Comparison of ENCODE assay signal across 8 cellular contexts in genomic region chr17:39235555-39236221, GRCh38. TPM values are rescaled to one million over a fixed set of nuclear protein-coding genes. Genes with fewer than 3 reads are reported as not detected.
DNase-seq lines count a peak whose midpoint lies in the region; ATAC-seq and TF ChIP-seq lines count a peak whose summit lies in the region.

No MANE protein-coding gene starts in this region.

- H3K27me3 ChIP-seq in smooth muscle cell (ENCODE audit: low read depth): peaks cover 8% of the 10 kb centered on the region

- H3K4me3 Mint-ChIP-seq in activated CD8-positive, alpha-beta T cell treated with anti-CD3 and anti-CD28 coated beads for 36 hours: no peak overlapping the region

- H3K9me3 ChIP-seq in smooth muscle cell (replicated peaks; ENCODE audit: low read depth): no peaks in the 10 kb centered on the region

- H3K79me2 ChIP-seq in smooth muscle cell (ENCODE audit: low read depth): no peaks in the 10 kb centered on the region

- no peak overlapping the region for H3K27ac ChIP-seq in smooth muscle cell (ENCODE audit: low read depth)

- no peak overlapping the region for H3K27ac Mint-ChIP-seq in activated CD8-positive, alpha-beta T cell treated with anti-CD3 and anti-CD28 coated beads for 36 hours

- intact Hi-C loops in activated CD8-positive, alpha-beta T cell treated with anti-CD3 and anti-CD28 coated beads for 36 hours (cut with micrococcal nuclease): no loop called here

- H3K36me3 Mint-ChIP-seq in activated CD8-positive, alpha-beta T cell treated with anti-CD3 and anti-CD28 coated beads for 36 hours (ENCODE audit: low read depth): no peaks in the 10 kb centered on the region

- peaks cover 8% of the 10 kb centered on the region for H3K4me1 ChIP-seq in smooth muscle cell (ENCODE audit: low read depth)

- peaks cover 35% of the 10 kb centered on the region for H3K4me1 Mint-ChIP-seq in activated CD8-positive, alpha-beta T cell treated with anti-CD3 and anti-CD28 coated beads for 36 hours (ENCODE audit: low read depth)

- H3K27me3 Mint-ChIP-seq in activated CD8-positive, alpha-beta T cell treated with anti-CD3 and anti-CD28 coated beads for 36 hours: peaks cover 2% of the 10 kb centered on the region

- no peaks in the 10 kb centered on the region for H3K36me3 ChIP-seq in smooth muscle cell (ENCODE audit: low read depth)

- H3F3A ChIP-seq in smooth muscle cell (ENCODE audit: low read depth): no peaks in the 10 kb centered on the region

- H3K9ac ChIP-seq in smooth muscle cell (ENCODE audit: low read depth): no peak overlapping the region

- WGBS in smooth muscle cell (ENCODE audit: low lambda C conversion rate): 43% methylated on average over 16 of the region's 16 CpGs

- H3K4me3 ChIP-seq in HFF-Myc (replicated peaks; ENCODE audit: low read depth, low read length) (no peak overlapping the region), fibroblast of villous mesenchyme (ENCODE audit: low read depth, low read length) (no peak overlapping the region), smooth muscle cell (no peak overlapping the region)

- no peaks in the 10 kb centered on the region for H4K20me1 ChIP-seq in smooth muscle cell (ENCODE audit: low read depth)

- H3K9me3 Mint-ChIP-seq in activated CD8-positive, alpha-beta T cell treated with anti-CD3 and anti-CD28 coated beads for 36 hours: no peaks in the 10 kb centered on the region

- POLR2A ChIA-PET in activated CD8-positive, alpha-beta T cell treated with anti-CD3 and anti-CD28 coated beads for 36 hours (lab: Charles Lee): interaction anchor here (0.7 to 5.7 kb wide), 6 partner anchors 9 to 168 kb away, joined by 3 to 39 read pairs (median 6); partner anchors contain the start of gene RPL19

- no peak overlapping the region for H2AFZ ChIP-seq in smooth muscle cell (ENCODE audit: low read depth)

- peak; percentile 77 for ATAC-seq in activated CD8-positive, alpha-beta T cell treated with anti-CD3 and anti-CD28 coated beads for 36 hours
- ATAC-seq in GM19395 (IDR thresholded peaks at IDR 0.05; ENCODE audit: unreplicated experiment) (no peak), HG02973 (IDR thresholded peaks at IDR 0.05; ENCODE audit: unreplicated experiment) (no peak)

- DNase-seq in DMS 273 treated with DMSO at 0.1 percent for 48 hours (lab: John Stamatoyannopoulos, UW) (peak; percentile 96), HFF-Myc (ENCODE audit: extremely low read depth, low read depth) (peak; percentile 39), NCI-H524 (lab: John Stamatoyannopoulos, UW) (peak; percentile 96 to 99), fibroblast of villous mesenchyme (ENCODE audit: low read depth) (peak; percentile 58), smooth muscle cell (lab: John Stamatoyannopoulos, UW; ENCODE audit: unreplicated experiment) (no peak)
- DNase-seq in activated CD8-positive, alpha-beta T cell treated with anti-CD3 and anti-CD28 coated beads for 36 hours: peak; percentile 80

- TF ChIP-seq CTCF in HFF-Myc (IDR thresholded peaks at IDR 0.05; ENCODE audit: low read depth, low read length, missing control alignments): peak; percentile 91
- TF ChIP-seq CTCF in activated CD8-positive, alpha-beta T cell treated with anti-CD3 and anti-CD28 coated beads for 36 hours (IDR thresholded peaks at IDR 0.05): peak; percentile 83
- peak; percentile 81 for TF ChIP-seq CTCF in fibroblast of villous mesenchyme (IDR thresholded peaks at IDR 0.05; ENCODE audit: insufficient read depth, low read depth, low read length)
- peak; percentile 56 for TF ChIP-seq CTCF in smooth muscle cell (IDR thresholded peaks at IDR 0.05; ENCODE audit: borderline replicate concordance, insufficient read depth, poor library complexity, severe bottlenecking)

- CTCF ChIA-PET in activated CD8-positive, alpha-beta T cell treated with anti-CD3 and anti-CD28 coated beads for 36 hours (lab: Charles Lee): interaction anchor here (0.6 to 10.9 kb wide), 29 partner anchors 11 to 258 kb away, joined by 3 to 516 read pairs (median 4); partner anchors contain the start of genes MED1 and RPL19

- no peak overlapping the region for H3K4me2 ChIP-seq in smooth muscle cell

RNA-seq across cellular contexts. Expression of gene STAC2, which starts 9.9 kb away (rescaled TPM):
- under 1 TPM; 0.47 to 0.56 TPM for total RNA-seq in activated CD8-positive, alpha-beta T cell treated with anti-CD3 and anti-CD28 coated beads for 36 hours
- total RNA-seq in fibroblast of villous mesenchyme: under 0.01 TPM in 1 of 2 replicates, not detected in the other
- total RNA-seq in smooth muscle cell: 0.09 and 0.13 TPM in 2 replicates
- 0.32 TPM in 1 of 2 replicates, not detected in the other for polyA plus RNA-seq in smooth muscle cell

RNA-seq across cellular contexts. Expression of gene RPL19, which starts 35.6 kb away (rescaled TPM):
- total RNA-seq in activated CD8-positive, alpha-beta T cell treated with anti-CD3 and anti-CD28 coated beads for 36 hours: 1,000 to 10,000 TPM; 3,130 to 3,175 TPM
- total RNA-seq in fibroblast of villous mesenchyme (1,210 and 1,346 TPM in 2 replicates), smooth muscle cell (2,264 and 2,675 TPM in 2 replicates)
- polyA plus RNA-seq in smooth muscle cell: 818 and 934 TPM in 2 replicates

RNA-seq across cellular contexts. Expression of gene CACNB1, which starts 38.2 kb away (rescaled TPM):
- total RNA-seq in activated CD8-positive, alpha-beta T cell treated with anti-CD3 and anti-CD28 coated beads for 36 hours: 10 to 100 TPM; 13.1 to 14.2 TPM
- total RNA-seq in fibroblast of villous mesenchyme: 7.7 and 7.8 TPM in 2 replicates
- 4.3 and 9.2 TPM in 2 replicates for total RNA-seq in smooth muscle cell
- polyA plus RNA-seq in smooth muscle cell: 7.1 and 18.8 TPM in 2 replicates
